In the genomic region with DNA sequence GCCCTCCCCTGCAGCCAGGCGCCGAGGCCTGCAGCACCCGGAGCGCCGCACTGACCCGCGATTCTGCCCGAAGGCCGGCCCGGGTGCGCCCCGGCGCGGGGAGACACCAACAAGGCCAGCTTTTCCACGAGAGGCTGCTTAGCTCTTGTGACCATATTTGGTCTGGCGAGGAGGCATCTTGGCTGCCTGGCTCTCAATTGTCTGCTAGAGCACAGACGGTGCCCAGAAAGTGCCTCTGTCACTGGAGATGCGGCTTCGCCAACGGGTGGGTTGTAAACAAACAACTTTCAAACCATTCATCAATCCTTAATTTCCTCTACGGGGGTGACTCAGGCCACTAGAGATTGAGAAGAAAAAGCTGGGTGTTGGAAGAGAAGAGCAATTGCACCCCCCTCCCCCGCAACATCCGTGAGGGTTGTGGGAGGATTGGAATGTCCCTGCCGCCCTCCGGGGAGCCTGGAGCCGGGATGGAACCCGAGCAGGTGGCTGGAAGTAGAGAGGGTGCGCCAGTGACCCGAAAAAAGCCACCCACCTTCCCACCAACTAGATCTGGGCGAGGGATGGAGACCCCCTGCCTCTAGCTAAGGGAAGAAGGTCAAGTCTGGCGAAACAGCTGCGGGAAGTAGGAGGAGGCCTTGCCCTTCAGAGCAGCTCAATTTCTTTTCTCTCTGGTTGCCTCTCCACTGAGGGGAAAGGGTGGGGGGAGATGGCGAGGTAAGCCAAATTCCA, we compare ENCODE assay signal across 8 cellular contexts. TPM values are rescaled to one million over a fixed set of nuclear protein-coding genes. Genes with fewer than 3 reads are reported as not detected.
DNase-seq lines count a peak whose midpoint lies in the region; ATAC-seq lines count a peak whose summit lies in the region.

No MANE protein-coding gene starts in this region.

- H3K4me3 ChIP-seq in BLaER1 treated with 17β-estradiol and CSF1 and Interleukin-3, amounts not matched to agents 10 nM and 100 nM, result peak overlapping the region; percentile 55 to 74 (median 65)
- H3K4me3 ChIP-seq in neuronal stem cell (ENCODE audit: low read length in 2 of 2), result peak overlapping the region; percentile 58 to 82

- peaks cover 23 to 33% (median 25%) of the 10 kb centered on the region in 11 experiments for H3K9me3 ChIP-seq in BLaER1 treated with 17β-estradiol and CSF1 and Interleukin-3, amounts not matched to agents 10 nM and 100 nM (replicated peaks in 1 of 11)
- H3K9me3 ChIP-seq in neuronal stem cell (replicated peaks in 1 of 2; ENCODE audit: control insufficient read depth in 2 of 2, insufficient read depth in 1 of 2, low read depth in 1 of 2, low read length in 2 of 2), result no peaks in the 10 kb centered on the region

- no peak overlapping the region for H3K27ac Mint-ChIP-seq in activated naive CD8-positive, alpha-beta T cell

- no peak overlapping the region for H4K91ac ChIP-seq in neuronal stem cell (ENCODE audit: low read depth, low read length, poor library complexity)

- peak overlapping the region; percentile 83 for H2BK15ac ChIP-seq in neuronal stem cell (ENCODE audit: low read length)

- no peaks in the 10 kb centered on the region; a peak in 1 of 22 replicates for H4K20me1 ChIP-seq in BLaER1 treated with 17β-estradiol and CSF1 and Interleukin-3, amounts not matched to agents 10 nM and 100 nM

- H3K79me1 ChIP-seq in neuronal stem cell (ENCODE audit: low read depth, low read length), result peaks cover 7% of the 10 kb centered on the region

- H3K14ac ChIP-seq in neuronal stem cell (ENCODE audit: low read length), result no peak overlapping the region

- H3K27ac ChIP-seq in BLaER1 treated with 17β-estradiol and CSF1 and Interleukin-3, amounts not matched to agents 10 nM and 100 nM, result peak overlapping the region in 10 of 11 experiments; percentile 39 to 70 (median 64); a peak in 17 of 22 replicates
- H3K27ac ChIP-seq in neuronal stem cell (replicated peaks; ENCODE audit: low read length), result peak overlapping the region; percentile 47

- H2AK5ac ChIP-seq in neuronal stem cell (ENCODE audit: low read depth, low read length), result peak overlapping the region; percentile 86

- WGBS in neuronal stem cell (ENCODE audit: extremely low coverage in 2 of 2, insufficient read length in 2 of 2, insufficient replicate concordance in 1 of 2), 2 donors, result no CpG with 5 or more reads among the region's 33 CpGs

- peak; percentile 61 for ATAC-seq in GM18870 (IDR thresholded peaks at IDR 0.05; ENCODE audit: unreplicated experiment)
- ATAC-seq in HG03060 (IDR thresholded peaks at IDR 0.05; ENCODE audit: low read depth, unreplicated experiment), result peak; percentile 82

- H4K8ac ChIP-seq in neuronal stem cell (ENCODE audit: low read depth, low read length), result no peak overlapping the region

- peaks cover 0 to 23% (median 13%) of the 10 kb centered on the region in 10 experiments; a peak in 14 of 20 replicates for H3K4me1 ChIP-seq in BLaER1 treated with 17β-estradiol and CSF1 and Interleukin-3, amounts not matched to agents 10 nM and 100 nM
- H3K4me1 ChIP-seq in neuronal stem cell (ENCODE audit: control insufficient read depth in 2 of 2, insufficient read depth in 1 of 2, low read depth in 1 of 2, low read length in 2 of 2), result peaks cover 4 to 10% of the 10 kb centered on the region in 2 donors

- H2BK5ac ChIP-seq in neuronal stem cell (ENCODE audit: low read length), result peak overlapping the region; percentile 19

- no peaks in the 10 kb centered on the region for H3K36me3 Mint-ChIP-seq in activated naive CD8-positive, alpha-beta T cell

- H3K4me3 Mint-ChIP-seq in activated naive CD8-positive, alpha-beta T cell, result peak overlapping the region; percentile 72

- peak overlapping the region; percentile 18 for H2BK12ac ChIP-seq in neuronal stem cell (ENCODE audit: low read length)

- H3K27me3 Mint-ChIP-seq in activated naive CD8-positive, alpha-beta T cell, result peaks cover 43% of the 10 kb centered on the region

- peak overlapping the region; percentile 97 for H3K18ac ChIP-seq in neuronal stem cell (ENCODE audit: low read length)

- DNase-seq in NCI-H69 (lab: John Stamatoyannopoulos, UW), result peak; percentile 57
- peak; percentile 87 for DNase-seq in globus pallidus (ENCODE audit: low spot score)
- DNase-seq in neuronal stem cell (ENCODE audit: low spot score), result peak; percentile 61
- no peak for DNase-seq in mesenteric fat pad (ENCODE audit: low spot score)

- peak overlapping the region; percentile 51 to 77 (median 72); a peak in 21 of 22 replicates for H3K9ac ChIP-seq in BLaER1 treated with 17β-estradiol and CSF1 and Interleukin-3, amounts not matched to agents 10 nM and 100 nM
- peak overlapping the region; percentile 89 for H3K9ac ChIP-seq in neuronal stem cell (ENCODE audit: low read depth, low read length, poor library complexity)

- H3K4me1 Mint-ChIP-seq in activated naive CD8-positive, alpha-beta T cell (ENCODE audit: low read depth), result peaks cover 8% of the 10 kb centered on the region

- H3K4ac ChIP-seq in neuronal stem cell (ENCODE audit: low read length), result no peak overlapping the region

- H3K36me3 ChIP-seq in BLaER1 treated with 17β-estradiol and CSF1 and Interleukin-3, amounts not matched to agents 10 nM and 100 nM, result 0 out of 22 replicates have a peak, but pooled peaks cover 0 to 3% (median 0%) of the 10 kb centered on the region in 11 experiments
- H3K36me3 ChIP-seq in neuronal stem cell (replicated peaks in 1 of 2; ENCODE audit: control insufficient read depth in 2 of 2, insufficient read depth in 2 of 2, low read length in 2 of 2), result peaks cover 0 to 17% of the 10 kb centered on the region in 2 donors

- H3K23ac ChIP-seq in neuronal stem cell (ENCODE audit: low read depth, low read length, poor library complexity), result no peak overlapping the region

- H3K27me3 ChIP-seq in BLaER1 treated with 17β-estradiol and CSF1 and Interleukin-3, amounts not matched to agents 10 nM and 100 nM, result peaks cover 30 to 76% (median 41%) of the 10 kb centered on the region in 11 experiments
- H3K27me3 ChIP-seq in neuronal stem cell (ENCODE audit: control insufficient read depth in 3 of 3, insufficient read depth in 3 of 3, low read depth in 1 of 3, low read length in 3 of 3), result peaks cover 0 to 3% (median 0%) of the 10 kb centered on the region in 3 experiments

- H3K4me2 ChIP-seq in BLaER1 treated with 17β-estradiol and CSF1 and Interleukin-3, amounts not matched to agents 10 nM and 100 nM, result peak overlapping the region; percentile 65 to 89 (median 86)
- peak overlapping the region; percentile 96 for H3K4me2 ChIP-seq in neuronal stem cell (ENCODE audit: insufficient read depth, low read length, poor library complexity, severe bottlenecking)

- no peak overlapping the region for H2BK120ac ChIP-seq in neuronal stem cell (ENCODE audit: low read depth, low read length)

- H2AFZ ChIP-seq in neuronal stem cell (ENCODE audit: low read length), result peak overlapping the region; percentile 92

- no peaks in the 10 kb centered on the region for H3K9me3 Mint-ChIP-seq in activated naive CD8-positive, alpha-beta T cell (ENCODE audit: low read depth)

RNA-seq across cellular contexts. Expression of a gene that starts 0.8 kb away (rescaled TPM):
- polyA plus RNA-seq in neuronal stem cell (2013, experiment 1 of 2), result 13.6 TPM
- 14.5 TPM for polyA plus RNA-seq in neuronal stem cell (2013, experiment 2 of 2)
- total RNA-seq in mesenteric fat pad, result 65.9 TPM
